ENCODE assay signal across 8 cellular contexts in the genomic region with DNA sequence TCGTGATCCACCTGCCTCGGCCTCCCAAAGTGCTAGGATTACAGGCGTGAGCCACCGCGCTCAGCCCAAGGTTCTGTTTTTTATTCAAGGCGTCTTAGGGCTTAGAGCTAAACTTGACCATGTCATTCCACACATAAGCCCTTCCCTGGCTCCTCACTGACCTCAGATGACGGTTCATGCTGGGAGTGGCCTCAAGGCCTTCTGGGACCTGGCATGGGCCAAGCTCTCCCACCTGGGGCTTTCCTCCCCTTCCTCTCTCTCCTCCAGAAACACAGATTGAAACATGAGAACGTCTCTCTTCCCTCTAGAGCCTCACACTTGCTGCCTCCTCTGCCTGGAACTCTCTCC.
DNase-seq lines count a peak whose midpoint lies in the region; ATAC-seq and TF ChIP-seq lines count a peak whose summit lies in the region.

No MANE protein-coding gene starts in this region.

- no peak overlapping the region for H2AFZ ChIP-seq in H9 (ENCODE audit: low read length)

- no peak overlapping the region for H3K4me3 ChIP-seq in WERI-Rb-1 (ENCODE audit: low read depth, low read length)
- no peak overlapping the region for H3K4me3 ChIP-seq in right cardiac atrium (ENCODE audit: low read length)

- H2BK120ac ChIP-seq in H9 (ENCODE audit: low read depth, low read length, poor library complexity, severe bottlenecking) = peak overlapping the region; percentile 1

- no peak overlapping the region; the same call in 1 of the 2 replicates for H3K4ac ChIP-seq in H9 (ENCODE audit: low read depth, low read length)

- no peak overlapping the region for H4K5ac ChIP-seq in H9 (ENCODE audit: insufficient read length, low read depth, low read length)

- no peak overlapping the region for H4K8ac ChIP-seq in H9 (replicated peaks; ENCODE audit: insufficient read length, low read depth, low read length)

- peak overlapping the region; percentile 90 for H3K27ac ChIP-seq in H9 (ENCODE audit: insufficient read length, low read depth, low read length)
- H3K27ac ChIP-seq in WERI-Rb-1 = peak overlapping the region; percentile 15; the same call in 1 of the 2 replicates
- peak overlapping the region; percentile 85 for H3K27ac ChIP-seq in right cardiac atrium (ENCODE audit: low read length)

- H3K4me1 ChIP-seq in H9 (ENCODE audit: insufficient read depth, low read length) (peaks cover 8% of the 10 kb centered on the region; the same call in 1 of the 2 replicates), right cardiac atrium (ENCODE audit: control insufficient read depth, insufficient read depth, low read length) (peaks cover 12% of the 10 kb centered on the region)

- H3K36me3 Mint-ChIP-seq in H9 (ENCODE audit: insufficient read depth in 1 of 3, low read depth in 3 of 3) = peaks cover 0 to 8% (median 7%) of the 10 kb centered on the region in 3 experiments; a peak in 4 of 7 replicates
- H3K36me3 Mint-ChIP-seq in activated CD4-positive, alpha-beta memory T cell treated with anti-CD3 and anti-CD28 coated beads, Interleukin-2, amount 10 ng/mL, durations not matched to agents 7 days and 5 days (ENCODE audit: low read depth) = no peaks in the 10 kb centered on the region

- no peak overlapping the region for H2BK20ac ChIP-seq in H9 (ENCODE audit: low read depth, low read length, poor library complexity, severe bottlenecking)

- H3T11ph ChIP-seq in H9 (ENCODE audit: low read length) = no peak overlapping the region

- peaks cover 34 to 35% of the 10 kb centered on the region in 2 experiments for H3K4me1 Mint-ChIP-seq in H9
- peaks cover 7% of the 10 kb centered on the region for H3K4me1 Mint-ChIP-seq in activated CD4-positive, alpha-beta memory T cell treated with anti-CD3 and anti-CD28 coated beads, Interleukin-2, amount 10 ng/mL, durations not matched to agents 7 days and 5 days

- WGBS in H9 (ENCODE audit: extremely low coverage, insufficient read length, low lambda C conversion rate) = no CpG with 5 or more reads among the region's 8 CpGs
- 65% methylated on average over 8 of the region's 8 CpGs for WGBS in right cardiac atrium

- intact Hi-C loops in right cardiac atrium (cut with DNase I) (loop anchor here in 2 of 4 donors (10.0 kb wide), 1 partner anchor 151 kb away; no protein-coding TSS in a partner anchor), sciatic nerve (cut with DNase I) (loop anchor here (10.0 kb wide), 1 partner anchor 159 kb away; a partner anchor contains a TSS)

- H4K20me1 ChIP-seq in H9 (ENCODE audit: control insufficient read depth, insufficient read depth, insufficient read length) = no peaks in the 10 kb centered on the region

- H3K9me3 ChIP-seq in H9 (ENCODE audit: control insufficient read depth, low read depth, low read length) (no peaks in the 10 kb centered on the region), WERI-Rb-1 (ENCODE audit: severe bottlenecking) (peaks cover 4% of the 10 kb centered on the region), right cardiac atrium (ENCODE audit: control insufficient read depth, low read length) (peaks cover 2% of the 10 kb centered on the region)

- CTCF ChIA-PET in activated CD4-positive, alpha-beta memory T cell treated with anti-CD3 and anti-CD28 coated beads, Interleukin-2, amount 10 ng/mL, durations not matched to agents 7 days and 5 days (lab: Charles Lee) = no interaction called here

- no peak overlapping the region for H2BK5ac ChIP-seq in H9 (ENCODE audit: insufficient read length, low read length)

- H2BK12ac ChIP-seq in H9 (ENCODE audit: insufficient read length, low read depth, low read length) = peak overlapping the region; percentile 91

- peaks cover 3% of the 10 kb centered on the region for H3K23me2 ChIP-seq in H9 (ENCODE audit: insufficient read length, low read depth, low read length, poor library complexity, severe bottlenecking)

- H3K79me1 ChIP-seq in H9 (ENCODE audit: insufficient read depth, low read depth, low read length, poor library complexity, severe bottlenecking) = no peaks in the 10 kb centered on the region

- H3K27me3 ChIP-seq in H9 (ENCODE audit: insufficient read depth, low read length) (no peaks in the 10 kb centered on the region), WERI-Rb-1 (ENCODE audit: insufficient read depth, low read depth, severe bottlenecking) (no peaks in the 10 kb centered on the region), right cardiac atrium (ENCODE audit: control insufficient read depth, insufficient read depth) (no peaks in the 10 kb centered on the region)

- no peak overlapping the region for H2AK5ac ChIP-seq in H9 (ENCODE audit: insufficient read length, low read length)

- no peaks in the 10 kb centered on the region for H3K36me3 ChIP-seq in WERI-Rb-1

- no peak overlapping the region for H2BK15ac ChIP-seq in H9 (ENCODE audit: low read depth, low read length)

- DNase-seq in H9 = peak; percentile 88
- peak; percentile 47 for DNase-seq in WERI-Rb-1
- DNase-seq in right cardiac atrium = peak; percentile 23 to 39 (median 38)
- no peak for DNase-seq in sciatic nerve (ENCODE audit: low spot score)
- no peak for DNase-seq in SKM-1 (lab: John Stamatoyannopoulos, UW; ENCODE audit: unreplicated experiment)
- no peak for DNase-seq in activated CD4-positive, alpha-beta memory T cell treated with anti-CD3 and anti-CD28 coated beads, Interleukin-2, amount 10 ng/mL, durations not matched to agents 7 days and 5 days
- no peak for DNase-seq in HuH-7.5 (ENCODE audit: low spot score)

- H3K9ac ChIP-seq in H9 (ENCODE audit: extremely low read depth, insufficient read length, low read length) = peak overlapping the region; percentile 3

- H3K23ac ChIP-seq in H9 (ENCODE audit: insufficient read length, low read depth, low read length) = no peak overlapping the region

- H3K27me3 Mint-ChIP-seq in H9 (ENCODE audit: low read depth) = no peaks in the 10 kb centered on the region; the same call in 1 of the 2 replicates
- H3K27me3 Mint-ChIP-seq in activated CD4-positive, alpha-beta memory T cell treated with anti-CD3 and anti-CD28 coated beads, Interleukin-2, amount 10 ng/mL, durations not matched to agents 7 days and 5 days = peaks cover 27% of the 10 kb centered on the region

- no peaks in the 10 kb centered on the region for H3K79me2 ChIP-seq in H9 (ENCODE audit: insufficient read depth, low read length)

- ATAC-seq in right cardiac atrium = peak in 1 of 2 donors; percentile 2
- peak; percentile 2 for ATAC-seq in sciatic nerve
- ATAC-seq in HG03565 (IDR thresholded peaks at IDR 0.05; ENCODE audit: unreplicated experiment) = no peak

- H3K9me3 Mint-ChIP-seq in H9 = peaks cover 5 to 7% of the 10 kb centered on the region in 2 experiments; a peak in 3 of 5 replicates
- peaks cover 12% of the 10 kb centered on the region for H3K9me3 Mint-ChIP-seq in activated CD4-positive, alpha-beta memory T cell treated with anti-CD3 and anti-CD28 coated beads, Interleukin-2, amount 10 ng/mL, durations not matched to agents 7 days and 5 days

- peak overlapping the region; percentile 9 for H3K56ac ChIP-seq in H9 (ENCODE audit: insufficient read length, low read depth, low read length)

- H3K4me3 Mint-ChIP-seq in H9 = peak overlapping the region; percentile 53 to 70
- H3K4me3 Mint-ChIP-seq in activated CD4-positive, alpha-beta memory T cell treated with anti-CD3 and anti-CD28 coated beads, Interleukin-2, amount 10 ng/mL, durations not matched to agents 7 days and 5 days = no peak overlapping the region

- TF ChIP-seq CTCF in H9 (conservative IDR thresholded peaks at IDR 0.05) (no peak), WERI-Rb-1 (IDR thresholded peaks at IDR 0.05; ENCODE audit: low read depth, low read length) (no peak)

- POLR2A ChIA-PET in activated CD4-positive, alpha-beta memory T cell treated with anti-CD3 and anti-CD28 coated beads, Interleukin-2, amount 10 ng/mL, durations not matched to agents 7 days and 5 days (lab: Charles Lee) = no interaction called here

- peak overlapping the region; percentile 91 for H3K18ac ChIP-seq in H9 (ENCODE audit: insufficient read length, low read depth, low read length)

- peak overlapping the region; percentile 75; the same call in 1 of the 2 replicates for H3K14ac ChIP-seq in H9 (ENCODE audit: insufficient read depth, low read length)

- H3K4me2 ChIP-seq in H9 (ENCODE audit: insufficient read depth, insufficient read length, low read length) = peak overlapping the region; percentile 36

- H3K27ac Mint-ChIP-seq in H9 = peak overlapping the region; percentile 98 to 99 (median 98)
- no peak overlapping the region for H3K27ac Mint-ChIP-seq in activated CD4-positive, alpha-beta memory T cell treated with anti-CD3 and anti-CD28 coated beads, Interleukin-2, amount 10 ng/mL, durations not matched to agents 7 days and 5 days

- H4K91ac ChIP-seq in H9 (ENCODE audit: insufficient read length, low read depth, low read length) = no peak overlapping the region

Comparison
In these comparisons a context has a peak if more than half of its experiments do, and no peak if none do; other contexts are left out.
1. DNase-seq: peak in H9 (single experiment), WERI-Rb-1 (single experiment) and right cardiac atrium (3 of 3); none in sciatic nerve (single experiment), SKM-1 (single experiment), activated CD4-positive, alpha-beta memory T cell treated with anti-CD3 and anti-CD28 coated beads, Interleukin-2, amount 10 ng/mL, durations not matched to agents 7 days and 5 days (single experiment) and HuH-7.5 (single experiment).
2. H3K27ac ChIP-seq: peak in every context shown above with its lines; median percentile 90 in H9; 85 in right cardiac atrium; 15 in WERI-Rb-1.